11 cellular contexts compared by ENCODE assay signal in genomic region chr20:11918280-11918952, GRCh38. TPM values are rescaled to one million over a fixed set of nuclear protein-coding genes. Genes with fewer than 3 reads are reported as not detected.
DNase-seq lines count a peak whose midpoint lies in the region; TF ChIP-seq lines count a peak whose summit lies in the region.
"Had no signal": no experiment of that assay in that cellular context is flagged by ENCODE, and none has a peak within 500 bp of the region (broad histone marks: within the 10 kb centered on the region; RNA-seq: fewer than 3 reads in every experiment).

No MANE protein-coding gene starts in this region.

- H3K27me3 ChIP-seq in esophagus muscularis mucosa (no peaks in the 10 kb centered on the region), neural cell (ENCODE audit: insufficient read depth, low read depth, low read length) (no peaks in the 10 kb centered on the region), uterus (no peaks in the 10 kb centered on the region)
- H3K27me3 ChIP-seq: MG63, SJSA1 had no signal

- H3K4me1 ChIP-seq in esophagus muscularis mucosa (peaks cover 6 to 48% (median 35%) of the 10 kb centered on the region in 4 donors), uterus (no peaks in the 10 kb centered on the region)
- H3K4me1 ChIP-seq: SJSA1 had no signal

- 28% methylated on average over 6 of the region's 6 CpGs for WGBS in esophagus muscularis mucosa

- no peak overlapping the region for H3K9ac ChIP-seq in neural cell (ENCODE audit: low read length)

- TF ChIP-seq CTCF in esophagus muscularis mucosa (IDR thresholded peaks at IDR 0.05) (no peak), neural cell (IDR thresholded peaks at IDR 0.05; ENCODE audit: poor library complexity, severe bottlenecking) (no peak), uterus (IDR thresholded peaks at IDR 0.05) (no peak)

- no peaks in the 10 kb centered on the region for H3K9me2 ChIP-seq in neural cell (ENCODE audit: insufficient read depth, low read length)

- H2AFZ ChIP-seq in neural cell (ENCODE audit: low read depth, low read length): no peak overlapping the region

- no peak for TF ChIP-seq POLR2A in esophagus muscularis mucosa (IDR thresholded peaks at IDR 0.05; ENCODE audit: low read depth)
- no peak for TF ChIP-seq POLR2A in uterus (IDR thresholded peaks at IDR 0.05)

- peak overlapping the region; percentile 21 to 50 (median 34) for H3K27ac ChIP-seq in esophagus muscularis mucosa (replicated peaks in 1 of 4)
- no peak overlapping the region for H3K27ac ChIP-seq in neural cell (ENCODE audit: low read length)
- peak overlapping the region; percentile 54 to 69 for H3K27ac ChIP-seq in uterus
- H3K27ac ChIP-seq: SJSA1 had no signal

- no peak for TF ChIP-seq RAD21 in neural cell (conservative IDR thresholded peaks at IDR 0.05)

- H3K4me2 ChIP-seq in neural cell (ENCODE audit: low read length): peak overlapping the region; percentile 27

- intact Hi-C loops in esophagus muscularis mucosa (cut with DNase I): no loop called here
- intact Hi-C loops in uterus (cut with DNase I; ENCODE audit: low total_unique reads): no loop called here

- H3F3A ChIP-seq in neural cell (ENCODE audit: insufficient read depth, low read length, poor library complexity, severe bottlenecking): no peaks in the 10 kb centered on the region

- peaks cover 65% of the 10 kb centered on the region for H3K79me2 ChIP-seq in neural cell (replicated peaks; ENCODE audit: insufficient read depth, low read length)

- DNase-seq in SHP77 (lab: John Stamatoyannopoulos, UW): peak; percentile 10 to 13
- DNase-seq in SHP77 treated with DMSO at 0.1 percent for 48 hours (lab: John Stamatoyannopoulos, UW): no peak
- DNase-seq in esophagus muscularis mucosa (ENCODE audit: extremely low spot score): no peak
- DNase-seq in uterus: no peak
- DNase-seq in DMS153 treated with DMSO at 0.1 percent for 48 hours (lab: John Stamatoyannopoulos, UW; ENCODE audit: unreplicated experiment): no peak
- no peak for DNase-seq in amniotic stem cell (lab: John Stamatoyannopoulos, UW)
- DNase-seq in SIG-M5 (lab: John Stamatoyannopoulos, UW): no peak
- DNase-seq: activated CD8-positive, alpha-beta memory T cell treated with anti-CD3 and anti-CD28 coated beads, Interleukin-2, amount 50 U/mL, for 48 hours; MG63 had no signal

- H3K36me3 ChIP-seq in esophagus muscularis mucosa (peaks cover 0 to 9% (median 9%) of the 10 kb centered on the region in 4 donors), neural cell (ENCODE audit: insufficient read depth, low read length) (peaks cover 6% of the 10 kb centered on the region), uterus (no peaks in the 10 kb centered on the region)

- H3K9me3 ChIP-seq in esophagus muscularis mucosa (no peaks in the 10 kb centered on the region), neural cell (ENCODE audit: low read length) (no peaks in the 10 kb centered on the region), uterus (no peaks in the 10 kb centered on the region)
- H3K9me3 ChIP-seq: MG63, SJSA1 had no signal

- no peaks in the 10 kb centered on the region for H4K20me1 ChIP-seq in neural cell (ENCODE audit: insufficient read depth)

- peak overlapping the region; percentile 31 to 46 (median 40) for H3K4me3 ChIP-seq in esophagus muscularis mucosa
- H3K4me3 ChIP-seq in neural cell (ENCODE audit: low read length): peak overlapping the region; percentile 49
- peak overlapping the region; percentile 29 to 30 for H3K4me3 ChIP-seq in uterus
- H3K4me3 ChIP-seq: MG63, SJSA1 had no signal

- TF ChIP-seq EP300 in esophagus muscularis mucosa (IDR thresholded peaks at IDR 0.05) (no peak), neural cell (conservative IDR thresholded peaks at IDR 0.05; ENCODE audit: poor library complexity, severe bottlenecking) (no peak)

TF ChIP-seq in neural cell, 6 proteins besides CTCF, POLR2A, EP300 and RAD21:
- TF ChIP-seq MXI1 (conservative IDR thresholded peaks at IDR 0.05; ENCODE audit: poor library complexity, severe bottlenecking) (no peak), EZH2 (IDR thresholded peaks at IDR 0.05; ENCODE audit: borderline replicate concordance, insufficient read depth, low read length, poor library complexity, severe bottlenecking) (no peak), TAF1 (IDR thresholded peaks at IDR 0.05; ENCODE audit: low read depth) (no peak), SMC3 (conservative IDR thresholded peaks at IDR 0.05; ENCODE audit: poor library complexity) (no peak), POLR2AphosphoS5 (IDR thresholded peaks at IDR 0.05) (no peak)
- TF ChIP-seq, protein P1, sequence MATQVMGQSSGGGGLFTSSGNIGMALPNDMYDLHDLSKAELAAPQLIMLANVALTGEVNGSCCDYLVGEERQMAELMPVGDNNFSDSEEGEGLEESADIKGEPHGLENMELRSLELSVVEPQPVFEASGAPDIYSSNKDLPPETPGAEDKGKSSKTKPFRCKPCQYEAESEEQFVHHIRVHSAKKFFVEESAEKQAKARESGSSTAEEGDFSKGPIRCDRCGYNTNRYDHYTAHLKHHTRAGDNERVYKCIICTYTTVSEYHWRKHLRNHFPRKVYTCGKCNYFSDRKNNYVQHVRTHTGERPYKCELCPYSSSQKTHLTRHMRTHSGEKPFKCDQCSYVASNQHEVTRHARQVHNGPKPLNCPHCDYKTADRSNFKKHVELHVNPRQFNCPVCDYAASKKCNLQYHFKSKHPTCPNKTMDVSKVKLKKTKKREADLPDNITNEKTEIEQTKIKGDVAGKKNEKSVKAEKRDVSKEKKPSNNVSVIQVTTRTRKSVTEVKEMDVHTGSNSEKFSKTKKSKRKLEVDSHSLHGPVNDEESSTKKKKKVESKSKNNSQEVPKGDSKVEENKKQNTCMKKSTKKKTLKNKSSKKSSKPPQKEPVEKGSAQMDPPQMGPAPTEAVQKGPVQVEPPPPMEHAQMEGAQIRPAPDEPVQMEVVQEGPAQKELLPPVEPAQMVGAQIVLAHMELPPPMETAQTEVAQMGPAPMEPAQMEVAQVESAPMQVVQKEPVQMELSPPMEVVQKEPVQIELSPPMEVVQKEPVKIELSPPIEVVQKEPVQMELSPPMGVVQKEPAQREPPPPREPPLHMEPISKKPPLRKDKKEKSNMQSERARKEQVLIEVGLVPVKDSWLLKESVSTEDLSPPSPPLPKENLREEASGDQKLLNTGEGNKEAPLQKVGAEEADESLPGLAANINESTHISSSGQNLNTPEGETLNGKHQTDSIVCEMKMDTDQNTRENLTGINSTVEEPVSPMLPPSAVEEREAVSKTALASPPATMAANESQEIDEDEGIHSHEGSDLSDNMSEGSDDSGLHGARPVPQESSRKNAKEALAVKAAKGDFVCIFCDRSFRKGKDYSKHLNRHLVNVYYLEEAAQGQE (IDR thresholded peaks at IDR 0.05; ENCODE audit: borderline replicate concordance): no peak

RNA-seq across cellular contexts. Expression of gene BTBD3, which starts 0.7 kb away (rescaled TPM):
- 10 to 100 TPM; 15.4 to 34.5 (median 25.9) TPM for total RNA-seq in esophagus muscularis mucosa
- 86.6 and 90.0 TPM in 2 replicates for polyA plus RNA-seq in neural cell
- polyA minus RNA-seq in neural cell: 128 and 146 TPM in 2 replicates
- total RNA-seq in uterus: 100 to 1,000 TPM in 1 of 4 donors, 10 to 100 TPM in 3; 22.8 to 124 (median 39.1) TPM

Comparison
In these comparisons a context has a peak if more than half of its experiments do, and no peak if none do; other contexts are left out.
1. DNase-seq: peak in SHP77 (2 of 2); none in SHP77 treated with DMSO at 0.1 percent for 48 hours (single experiment), esophagus muscularis mucosa (single experiment), uterus (0 of 2), DMS153 treated with DMSO at 0.1 percent for 48 hours (single experiment), amniotic stem cell (single experiment) and SIG-M5 (single experiment).
2. Peak in every context shown above with its lines, with median percentiles within 50 percentile points of each other: H3K4me3 ChIP-seq.